ENCODE assay signal across 8 cellular contexts in genomic region chr22:46122511-46122971, GRCh38. TPM values are rescaled to one million over a fixed set of nuclear protein-coding genes. Genes with fewer than 3 reads are reported as not detected.
DNase-seq lines count a peak whose midpoint lies in the region; TF ChIP-seq lines count a peak whose summit lies in the region.

No MANE protein-coding gene starts in this region.

- BruUV-seq in PC-9 (replicated peaks; lab: Mats Ljungman, UMichigan): no TSS peak

- no peak for TF ChIP-seq POLR2A in suprapubic skin (IDR thresholded peaks at IDR 0.05)

- POLR2A ChIA-PET in PC-9 (lab: Charles Lee; ENCODE audit: unreplicated experiment): no interaction called here

- no peaks in the 10 kb centered on the region for H3K9me2 ChIP-seq in PC-9 (ENCODE audit: insufficient read depth)

- H3K4me1 ChIP-seq in PC-9 (replicated peaks; ENCODE audit: insufficient read depth) (no peaks in the 10 kb centered on the region), suprapubic skin (peaks cover 25% of the 10 kb centered on the region)

- DNase-seq in NOMO-1 (lab: John Stamatoyannopoulos, UW; ENCODE audit: unreplicated experiment in 2 of 2) (peak; percentile 19 to 33), NOMO-1 treated with dmso at 0.1 percent for 144 hours (lab: John Stamatoyannopoulos, UW; ENCODE audit: unreplicated experiment) (no peak), PC-9 (peak in 1 of 2 experiments; percentile 65), activated T-helper 1 cell treated with Interleukin-2 at 50 U/mL for 16 hours (ENCODE audit: low read depth) (peak; percentile 41), fibroblast of mammary gland (ENCODE audit: low read depth) (peak; percentile 57), nucleus accumbens (lab: John Stamatoyannopoulos, UW) (peak in 32 of 56 donors; percentile 22 to 85 (median 46)), suprapubic skin (ENCODE audit: low spot score in 2 of 2) (no peak), globus pallidus (ENCODE audit: low spot score) (no peak)

- H3K79me2 ChIP-seq in PC-9 (ENCODE audit: low read depth): no peaks in the 10 kb centered on the region

- H3K36me3 ChIP-seq in PC-9 (ENCODE audit: low read depth) (no peaks in the 10 kb centered on the region), suprapubic skin (no peaks in the 10 kb centered on the region)

- TF ChIP-seq EP300 in suprapubic skin (IDR thresholded peaks at IDR 0.05): no peak

- CTCF ChIA-PET in PC-9 (lab: Charles Lee): interaction anchor here (0.7 kb wide), 1 partner anchor 119 kb away, joined by 6 read pairs; no protein-coding TSS in a partner anchor

- H3K4me2 ChIP-seq in PC-9: peak overlapping the region; percentile 65

- H3K9me3 ChIP-seq in PC-9 (ENCODE audit: insufficient read depth, low read depth): no peaks in the 10 kb centered on the region
- no peaks in the 10 kb centered on the region for H3K9me3 ChIP-seq in suprapubic skin

- H3F3A ChIP-seq in PC-9 (ENCODE audit: insufficient read depth, low read depth): peaks cover 6% of the 10 kb centered on the region; the same call in 1 of the 2 replicates

- H3K27ac ChIP-seq in PC-9 (no peak overlapping the region), suprapubic skin (no peak overlapping the region)

- 28% methylated on average over 3 of the region's 24 CpGs for WGBS in suprapubic skin

- intact Hi-C loops in PC-9 (cut with micrococcal nuclease; ENCODE audit: unreplicated experiment): loop anchor here (1.0 to 5.0 kb wide), 2 partner anchors 192 to 420 kb away; no protein-coding TSS in a partner anchor

- H3K4me3 ChIP-seq in PC-9 (no peak overlapping the region), fibroblast of mammary gland (ENCODE audit: control insufficient read depth, low read depth, low read length) (no peak overlapping the region), suprapubic skin (no peak overlapping the region)

- H3K27me3 ChIP-seq in PC-9 (ENCODE audit: insufficient read depth, low read depth) (no peaks in the 10 kb centered on the region), suprapubic skin (no peaks in the 10 kb centered on the region)

- peak; percentile 99 for TF ChIP-seq CTCF in PC-9 (conservative IDR thresholded peaks at IDR 0.05)
- peak; percentile 71 for TF ChIP-seq CTCF in fibroblast of mammary gland (conservative IDR thresholded peaks at IDR 0.05; ENCODE audit: control insufficient read depth, insufficient read depth, low read depth, low read length)
- peak; percentile 88 to 89 for TF ChIP-seq CTCF in suprapubic skin (IDR thresholded peaks at IDR 0.05)

- H4K20me1 ChIP-seq in PC-9 (ENCODE audit: insufficient read depth): no peaks in the 10 kb centered on the region

- H2AFZ ChIP-seq in PC-9: no peak overlapping the region

RNA-seq across cellular contexts. Expression of gene PPARA, which starts 27.8 kb away (rescaled TPM):
- 43.9 and 48.7 TPM in 2 replicates for total RNA-seq in PC-9 (2021)
- total RNA-seq in suprapubic skin: 10 to 100 TPM; 18.7 to 53.8 (median 32.0) TPM

Comparison
In these comparisons a context has a peak if more than half of its experiments do, and no peak if none do; other contexts are left out.
1. DNase-seq: peak in NOMO-1 (2 of 2), activated T-helper 1 cell treated with Interleukin-2 at 50 U/mL for 16 hours (single experiment), fibroblast of mammary gland (single experiment) and nucleus accumbens (32 of 56); none in NOMO-1 treated with dmso at 0.1 percent for 144 hours (single experiment), suprapubic skin (0 of 2) and globus pallidus (single experiment).
2. Peak in every context shown above with its lines, with median percentiles within 50 percentile points of each other: CTCF ChIP-seq.